In genomic region chr19:2129892-2130770, GRCh38 we compare ENCODE assay signal across 19 cellular contexts.
"Had no signal": no experiment of that assay in that cellular context is flagged by ENCODE, and none has a peak within 500 bp of the region (broad histone marks: within the 10 kb centered on the region; RNA-seq: fewer than 3 reads in every experiment).

No MANE protein-coding gene starts in this region.

- H3K27me3 Mint-ChIP-seq: activated CD4-positive, alpha-beta T cell treated with anti-CD3 and anti-CD28 coated beads, Interleukin-2, amount 10 ng/mL, durations not matched to agents 7 days and 5 days; stimulated activated naive CD8-positive, alpha-beta T cell treated with anti-CD3 and anti-CD28 coated beads, Interleukin-15, amount 100 ng/mL, for 72 hours; T-cell; type B pancreatic cell had no signal

- H3K9me3 Mint-ChIP-seq: activated CD4-positive, alpha-beta T cell treated with anti-CD3 and anti-CD28 coated beads, Interleukin-2, amount 10 ng/mL, durations not matched to agents 7 days and 5 days; activated T-cell treated with anti-CD3 and anti-CD28 coated beads, Interleukin-2, amount 50 U/mL, for 72 hours; natural killer cell; stimulated activated naive CD8-positive, alpha-beta T cell treated with anti-CD3 and anti-CD28 coated beads, Interleukin-15, amount 100 ng/mL, for 72 hours; T-cell; type B pancreatic cell had no signal

- H3K4me3 Mint-ChIP-seq: activated CD4-positive, alpha-beta T cell treated with anti-CD3 and anti-CD28 coated beads, Interleukin-2, amount 10 ng/mL, durations not matched to agents 7 days and 5 days; activated T-cell treated with anti-CD3 and anti-CD28 coated beads, Interleukin-2, amount 50 U/mL, for 72 hours; natural killer cell; stimulated activated naive CD8-positive, alpha-beta T cell treated with anti-CD3 and anti-CD28 coated beads, Interleukin-15, amount 100 ng/mL, for 72 hours; T-cell; type B pancreatic cell had no signal

- H3K4me1 ChIP-seq: adrenal gland, esophagus squamous epithelium, parathyroid adenoma had no signal

- H3K4me1 Mint-ChIP-seq: activated CD4-positive, alpha-beta T cell treated with anti-CD3 and anti-CD28 coated beads, Interleukin-2, amount 10 ng/mL, durations not matched to agents 7 days and 5 days; natural killer cell; stimulated activated naive CD8-positive, alpha-beta T cell treated with anti-CD3 and anti-CD28 coated beads, Interleukin-15, amount 100 ng/mL, for 72 hours; T-cell had no signal

- H3K27ac ChIP-seq: esophagus squamous epithelium, hepatocyte, neutrophil, parathyroid adenoma had no signal

- DNase-seq: activated CD4-positive, alpha-beta T cell treated with anti-CD3 and anti-CD28 coated beads, Interleukin-2, amount 10 ng/mL, durations not matched to agents 7 days and 5 days; activated effector memory CD4-positive, alpha-beta T cell treated with anti-CD3 and anti-CD28 coated beads, Interleukin-2, amount 50 U/mL, for 16 hours; activated naive CD4-positive, alpha-beta T cell treated with anti-CD3 and anti-CD28 coated beads, Interleukin-2, amount 50 U/mL, for 16 hours; activated T-cell treated with anti-CD3 and anti-CD28 coated beads, Interleukin-2, amount 50 U/mL, for 72 hours; dermis blood vessel endothelial cell; effector memory CD4-positive, alpha-beta T cell; esophagus squamous epithelium; natural killer cell; stimulated activated CD4-positive, alpha-beta T cell treated with anti-CD3 and anti-CD28 coated beads, Interleukin-2, amount 100 ng/mL, for 24 hours; stimulated activated naive CD8-positive, alpha-beta T cell treated with anti-CD3 and anti-CD28 coated beads, Interleukin-15, amount 100 ng/mL, for 72 hours; T-cell; T1000 had no signal

- H3K27me3 ChIP-seq: adrenal gland, esophagus squamous epithelium, hepatocyte, neutrophil had no signal

- H3K36me3 Mint-ChIP-seq: natural killer cell had no signal

- H2AFZ ChIP-seq: hepatocyte, parathyroid adenoma had no signal

- H3K27ac Mint-ChIP-seq: activated CD4-positive, alpha-beta T cell treated with anti-CD3 and anti-CD28 coated beads, Interleukin-2, amount 10 ng/mL, durations not matched to agents 7 days and 5 days; activated T-cell treated with anti-CD3 and anti-CD28 coated beads, Interleukin-2, amount 50 U/mL, for 72 hours; natural killer cell; T-cell; type B pancreatic cell had no signal

- H3K9me3 ChIP-seq: adrenal gland, esophagus squamous epithelium, neutrophil had no signal

- H3K9ac ChIP-seq: parathyroid adenoma had no signal

- H3K4me2 ChIP-seq: hepatocyte had no signal

- FAIRE-seq: endothelial cell of umbilical vein had no signal

- H3K4me3 ChIP-seq: adrenal gland, esophagus squamous epithelium, hepatocyte, lung had no signal
